8 cellular contexts compared by ENCODE assay signal in genomic region chr1:155084722-155085503, GRCh38. TPM values are rescaled to one million over a fixed set of nuclear protein-coding genes. Genes with fewer than 3 reads are reported as not detected.
DNase-seq lines count a peak whose midpoint lies in the region; ATAC-seq and TF ChIP-seq lines count a peak whose summit lies in the region.

No MANE protein-coding gene starts in this region.

- 1% methylated on average over 43 of the region's 67 CpGs; no CpG with 5 or more reads in 1 of the 2 experiments for WGBS in IMR-90 (ENCODE audit: extremely low coverage in 2 of 2, insufficient read length in 1 of 2), 2 experiments

- no peak overlapping the region; the same call in 1 of the 2 replicates for H3K4ac ChIP-seq in IMR-90 (ENCODE audit: low read depth, low read length)

- peaks cover 5% of the 10 kb centered on the region; the same call in 1 of the 2 replicates for H3K4me1 ChIP-seq in IMR-90 (ENCODE audit: control insufficient read depth, insufficient read depth, low read length)
- peaks cover 28% of the 10 kb centered on the region for H3K4me1 ChIP-seq in OCI-LY3 (ENCODE audit: low read length)
- H3K4me1 ChIP-seq in mucosa of descending colon (ENCODE audit: low read depth) = peaks cover 55% of the 10 kb centered on the region

- no peaks in the 10 kb centered on the region for H3K79me2 ChIP-seq in OCI-LY3 (ENCODE audit: low read length)

- H3K27me3 ChIP-seq in IMR-90 (ENCODE audit: control insufficient read depth, insufficient read depth, low read length) (peaks cover 43% of the 10 kb centered on the region), OCI-LY3 (ENCODE audit: low read depth, low read length) (peaks cover 14% of the 10 kb centered on the region)

- H2BK20ac ChIP-seq in IMR-90 (ENCODE audit: low read depth, low read length) = no peak overlapping the region

- peak overlapping the region; percentile 79 for H3K4me2 ChIP-seq in IMR-90 (ENCODE audit: low read depth, low read length)
- peak overlapping the region; percentile 79 for H3K4me2 ChIP-seq in OCI-LY3 (ENCODE audit: low read length)

- no peak overlapping the region for H3K14ac ChIP-seq in IMR-90 (replicated peaks; ENCODE audit: low read depth, low read length)

- no peak overlapping the region; the same call in 1 of the 2 replicates for H4K5ac ChIP-seq in IMR-90 (ENCODE audit: low read depth, low read length)

- peak overlapping the region; percentile 41; the same call in 2 of the 3 replicates for H2BK15ac ChIP-seq in IMR-90 (ENCODE audit: low read depth, low read length)

- peak; percentile 97 for TF ChIP-seq RAD21 in IMR-90 (IDR thresholded peaks at IDR 0.05; ENCODE audit: low read length)

- H3K79me1 ChIP-seq in IMR-90 (ENCODE audit: low read depth in 1 of 2, low read length in 2 of 2) = no peaks in the 10 kb centered on the region; a peak in 1 of 4 replicates

- no peak overlapping the region for H2AK5ac ChIP-seq in IMR-90 (ENCODE audit: low read depth, low read length)

- H3K18ac ChIP-seq in IMR-90 (ENCODE audit: low read depth, low read length) = peak overlapping the region; percentile 35; the same call in 1 of the 2 replicates

- H3K9me1 ChIP-seq in IMR-90 (ENCODE audit: insufficient read depth, low read length) = peaks cover 5% of the 10 kb centered on the region

- intact Hi-C loops in IMR-90 (cut with micrococcal nuclease) (loop anchor here (1.0 to 10.0 kb wide), 4 partner anchors 22 to 610 kb away; partner anchors contain the start of genes EFNA4 and PYGO2), mucosa of descending colon (cut with DNase I, micrococcal nuclease) (no loop called here)

- H4K8ac ChIP-seq in IMR-90 (ENCODE audit: low read depth in 2 of 2, low read length in 2 of 2) = peak overlapping the region; percentile 36 to 61; a peak in 2 of 4 replicates

- dilution Hi-C loops in IMR-90 (cut with HindIII; ENCODE audit: low sequenced_read_pairs, unreplicated experiment) = no loop called here

- ATAC-seq in GM21529 (IDR thresholded peaks at IDR 0.05; ENCODE audit: unreplicated experiment) (peak; percentile 71), IMR-90 (ENCODE audit: low read depth) (peak; percentile 87), mucosa of descending colon (peak; percentile 74)

- H2AK9ac ChIP-seq in IMR-90 (replicated peaks; ENCODE audit: low read depth, low read length, poor library complexity) = peak overlapping the region; percentile 2

- no peak overlapping the region for H3K56ac ChIP-seq in IMR-90 (ENCODE audit: extremely low read depth, insufficient read depth, low read length)

- peak; percentile 92 for DNase-seq in DMS153 (lab: John Stamatoyannopoulos, UW)
- peak; percentile 91 for DNase-seq in IMR-90
- DNase-seq in activated T-cell treated with anti-CD3 and anti-CD28 coated beads for 24 hours (ENCODE audit: low read depth) = peak; percentile 86
- no peak for DNase-seq in epithelial cell of prostate (ENCODE audit: low read depth, low spot score)
- DNase-seq in mucosa of descending colon = peak; percentile 95 to 97 (median 96)
- peak; percentile 81 for DNase-seq in stimulated activated CD8-positive, alpha-beta memory T cell treated with anti-CD3 and anti-CD28 coated beads, Interleukin-4, amount 100 ng/mL, for 1 hour (ENCODE audit: low read depth in 2 of 2, low spot score in 1 of 2)

- H2AFZ ChIP-seq in IMR-90 (replicated peaks; ENCODE audit: low read length, poor library complexity) (peak overlapping the region; percentile 99), OCI-LY3 (ENCODE audit: low read depth, low read length) (peak overlapping the region; percentile 73)

- CTCF ChIA-PET in IMR-90 (lab: Yijun Ruan, JAX) = interaction anchor here (0.5 to 1.7 kb wide), 20 partner anchors 15 to 856 kb away, joined by 3 to 9 read pairs (median 4); partner anchors contain the start of genes ADAM15, KRTCAP2, PMVK and PYGO2

- H3K27ac ChIP-seq in IMR-90 (ENCODE audit: insufficient read depth, low read length) = peak overlapping the region; percentile 60
- peak overlapping the region; percentile 75 for H3K27ac ChIP-seq in OCI-LY3 (ENCODE audit: low read length)
- peak overlapping the region; percentile 82 for H3K27ac ChIP-seq in epithelial cell of prostate

- in situ Hi-C loops in IMR-90 (cut with MboI; ENCODE audit: low sequenced_read_pairs) = no loop called here

- no peaks in the 10 kb centered on the region for H3K9me3 ChIP-seq in IMR-90 (ENCODE audit: control insufficient read depth, insufficient read depth, low read length)
- H3K9me3 ChIP-seq in OCI-LY3 (ENCODE audit: insufficient read depth, low read length) = no peaks in the 10 kb centered on the region
- H3K9me3 ChIP-seq in mucosa of descending colon = no peaks in the 10 kb centered on the region

- peak overlapping the region; percentile 40 for H2BK5ac ChIP-seq in IMR-90 (ENCODE audit: low read depth, low read length, poor library complexity, severe bottlenecking)

- no TSS peak for BruUV-seq in IMR-90 (replicated peaks; lab: Mats Ljungman, UMichigan)

- TF ChIP-seq CTCF in IMR-90 (conservative IDR thresholded peaks at IDR 0.05; ENCODE audit: low read depth, low read length) (peak; percentile 99), OCI-LY3 (IDR thresholded peaks at IDR 0.05; ENCODE audit: low read depth, low read length) (peak; percentile 75), mucosa of descending colon (IDR thresholded peaks at IDR 0.05) (peak; percentile 85)

- POLR2A ChIA-PET in IMR-90 (lab: Charles Lee; ENCODE audit: unreplicated experiment) = no interaction called here

- H3K9ac ChIP-seq in IMR-90 (ENCODE audit: low read depth, low read length) (peak overlapping the region; percentile 64), OCI-LY3 (ENCODE audit: low read length) (peak overlapping the region; percentile 63)

- H4K20me1 ChIP-seq in IMR-90 (ENCODE audit: insufficient read depth, low read length) = peaks cover 6% of the 10 kb centered on the region
- H4K20me1 ChIP-seq in OCI-LY3 (ENCODE audit: insufficient read depth, low read length) = no peaks in the 10 kb centered on the region

- peak overlapping the region; percentile 45; the same call in 1 of the 2 replicates for H4K91ac ChIP-seq in IMR-90 (ENCODE audit: insufficient read depth, low read depth, low read length)

- H2BK120ac ChIP-seq in IMR-90 (ENCODE audit: low read depth, low read length) = no peak overlapping the region

- H3K4me3 ChIP-seq in IMR-90 (ENCODE audit: insufficient read depth, low read depth, low read length) (peak overlapping the region; percentile 76), OCI-LY3 (ENCODE audit: low read length) (peak overlapping the region; percentile 85), mucosa of descending colon (peak overlapping the region; percentile 40)

- TF ChIP-seq POLR2A in IMR-90 (IDR thresholded peaks at IDR 0.05; ENCODE audit: low read depth, low read length) = no peak

- H3K36me3 ChIP-seq in IMR-90 (ENCODE audit: control insufficient read depth, insufficient read depth, low read length) (no peaks in the 10 kb centered on the region), OCI-LY3 (replicated peaks; ENCODE audit: low read depth, low read length) (peaks cover 3% of the 10 kb centered on the region), mucosa of descending colon (ENCODE audit: low read depth) (no peaks in the 10 kb centered on the region)

- no peak overlapping the region for H3K23ac ChIP-seq in IMR-90 (ENCODE audit: low read depth, low read length)

TF ChIP-seq in IMR-90, 13 proteins besides CTCF, POLR2A, EP300 and RAD21 (continues in another document):
- TF ChIP-seq, protein P1, sequence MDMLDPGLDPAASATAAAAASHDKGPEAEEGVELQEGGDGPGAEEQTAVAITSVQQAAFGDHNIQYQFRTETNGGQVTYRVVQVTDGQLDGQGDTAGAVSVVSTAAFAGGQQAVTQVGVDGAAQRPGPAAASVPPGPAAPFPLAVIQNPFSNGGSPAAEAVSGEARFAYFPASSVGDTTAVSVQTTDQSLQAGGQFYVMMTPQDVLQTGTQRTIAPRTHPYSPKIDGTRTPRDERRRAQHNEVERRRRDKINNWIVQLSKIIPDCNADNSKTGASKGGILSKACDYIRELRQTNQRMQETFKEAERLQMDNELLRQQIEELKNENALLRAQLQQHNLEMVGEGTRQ (IDR thresholded peaks at IDR 0.05; ENCODE audit: low read depth, low read length) = no peak
- TF ChIP-seq RCOR1 (IDR thresholded peaks at IDR 0.05; ENCODE audit: insufficient replicate concordance, low read length) (peak; percentile 68), MXI1 (IDR thresholded peaks at IDR 0.05; ENCODE audit: borderline replicate concordance, low read depth, low read length) (peak; percentile 80), SMC3 (IDR thresholded peaks at IDR 0.05; ENCODE audit: low read depth, low read length) (peak; percentile 92), CEBPB (IDR thresholded peaks at IDR 0.05; ENCODE audit: low read depth, low read length) (no peak), NFE2L2 (IDR thresholded peaks at IDR 0.05; ENCODE audit: low read depth, low read length) (no peak), MAZ (IDR thresholded peaks at IDR 0.05; ENCODE audit: borderline replicate concordance, low read depth, low read length) (peak; percentile 95)

RNA-seq across cellular contexts. Expression of gene EFNA3, which starts 6.3 kb away (rescaled TPM):
- total RNA-seq in IMR-90 (2012; rRNA removed) = 0.56 and 0.72 TPM in 2 replicates
- polyA plus RNA-seq in IMR-90 (2012; rRNA removed) = 1.6 TPM in 2 replicates
- 0.75 and 1.8 TPM in 2 replicates for polyA plus RNA-seq in IMR-90 (2012; cell fraction: cytosol; rRNA removed)
- polyA plus RNA-seq in IMR-90 (2012; cell fraction: nucleus; rRNA removed; ENCODE audit: low replicate concordance) = 1.4 and 1.5 TPM in 2 replicates
- total RNA-seq in mucosa of descending colon = 10 to 100 TPM in 1 of 3 donors, 1 to 10 TPM in 2; 2.1 to 17.4 (median 5.6) TPM

RNA-seq across cellular contexts. Expression of gene EFNA4, which starts 21.4 kb away (rescaled TPM):
- total RNA-seq in IMR-90 (2012; rRNA removed) = 3.3 and 3.8 TPM in 2 replicates
- polyA plus RNA-seq in IMR-90 (2012; rRNA removed) = 11.8 and 16.3 TPM in 2 replicates
- polyA plus RNA-seq in IMR-90 (2012; cell fraction: cytosol; rRNA removed) = 11.9 and 15.9 TPM in 2 replicates
- polyA plus RNA-seq in IMR-90 (2012; cell fraction: nucleus; rRNA removed; ENCODE audit: low replicate concordance) = 7.3 and 9.8 TPM in 2 replicates
- total RNA-seq in mucosa of descending colon = 10 to 100 TPM; 12.3 to 27.2 (median 26.4) TPM

RNA-seq across cellular contexts. Expression of gene ADAM15, which starts 33.8 kb away (rescaled TPM):
- total RNA-seq in IMR-90 (2012; rRNA removed) (25.6 and 29.7 TPM in 2 replicates), mucosa of descending colon (100 to 1,000 TPM in 1 of 3 donors, 10 to 100 TPM in 2; 71.8 to 148 (median 79.7) TPM)
- polyA plus RNA-seq in IMR-90 (2012; rRNA removed) = 52.4 and 65.6 TPM in 2 replicates
- 37.6 and 68.1 TPM in 2 replicates for polyA plus RNA-seq in IMR-90 (2012; cell fraction: cytosol; rRNA removed)
- polyA plus RNA-seq in IMR-90 (2012; cell fraction: nucleus; rRNA removed; ENCODE audit: low replicate concordance) = 71.0 and 198 TPM in 2 replicates

RNA-seq across cellular contexts. Expression of gene EFNA1, which starts 42.8 kb away (rescaled TPM):
- total RNA-seq in IMR-90 (2012; rRNA removed) (0.28 and 0.90 TPM in 2 replicates), mucosa of descending colon (100 to 1,000 TPM in 2 of 3 donors, 10 to 100 TPM in 1; 46.3 to 198 (median 110) TPM)
- 1.4 and 1.6 TPM in 2 replicates for polyA plus RNA-seq in IMR-90 (2012; rRNA removed)
- 0.63 and 1.4 TPM in 2 replicates for polyA plus RNA-seq in IMR-90 (2012; cell fraction: cytosol; rRNA removed)
- polyA plus RNA-seq in IMR-90 (2012; cell fraction: nucleus; rRNA removed; ENCODE audit: low replicate concordance) = 2.6 and 4.4 TPM in 2 replicates

RNA-seq across cellular contexts. Expression of gene SLC50A1, which starts 50.7 kb away (rescaled TPM):
- 20.6 and 21.1 TPM in 2 replicates for total RNA-seq in IMR-90 (2012; rRNA removed)
- 19.5 and 20.8 TPM in 2 replicates for polyA plus RNA-seq in IMR-90 (2012; rRNA removed)
- 17.7 and 26.1 TPM in 2 replicates for polyA plus RNA-seq in IMR-90 (2012; cell fraction: cytosol; rRNA removed)
- 12.1 and 13.2 TPM in 2 replicates for polyA plus RNA-seq in IMR-90 (2012; cell fraction: nucleus; rRNA removed; ENCODE audit: low replicate concordance)
- total RNA-seq in mucosa of descending colon = 10 to 100 TPM; 38.7 to 95.8 (median 66.4) TPM
